Comparison of ENCODE assay signal across 9 cellular contexts in genomic region chr5:90590-91547, GRCh38. TPM values are rescaled to one million over a fixed set of nuclear protein-coding genes. Genes with fewer than 3 reads are reported as not detected.
DNase-seq lines count a peak whose midpoint lies in the region; ATAC-seq and TF ChIP-seq lines count a peak whose summit lies in the region.
"Had no signal": no experiment of that assay in that cellular context is flagged by ENCODE, and none has a peak within 500 bp of the region (broad histone marks: within the 10 kb centered on the region; RNA-seq: fewer than 3 reads in every experiment).

No MANE protein-coding gene starts in this region.

- H3K4me2 ChIP-seq in mesendoderm (ENCODE audit: low read length): peak overlapping the region; percentile 36

- peak overlapping the region; percentile 65 for H3K18ac ChIP-seq in mesendoderm (ENCODE audit: low read length)

- peak overlapping the region; percentile 6 for H3K27ac ChIP-seq in mesendoderm (ENCODE audit: low read depth, low read length)

- H3K4ac ChIP-seq in mesendoderm (ENCODE audit: low read depth, low read length): peak overlapping the region; percentile 71

- no peak overlapping the region for H2BK5ac ChIP-seq in mesendoderm (ENCODE audit: low read length)

- intact Hi-C loops in mucosa of descending colon (cut with DNase I, micrococcal nuclease): no loop called here

- H4K5ac ChIP-seq in mesendoderm (ENCODE audit: low read length): no peak overlapping the region

- peaks cover 77% of the 10 kb centered on the region for H3K27me3 Mint-ChIP-seq in activated naive CD8-positive, alpha-beta T cell treated with anti-CD3 and anti-CD28 coated beads for 36 hours

- whole genome bisulfite sequencing in mesendoderm (ENCODE audit: extremely low coverage, insufficient coverage, low lambda C conversion rate): no CpG with 5 or more reads among the region's 18 CpGs

- H3K79me2 ChIP-seq in mesendoderm (ENCODE audit: control insufficient read depth, insufficient read depth, low read length): peaks cover 21% of the 10 kb centered on the region

- DNase-seq in COR-L47 (lab: John Stamatoyannopoulos, UW) (peak; percentile 46), LoVo (ENCODE audit: low spot score) (peak; percentile 22), mesendoderm (peak; percentile 37), mucosa of descending colon (no peak), NCI-H2196 (lab: John Stamatoyannopoulos, UW; ENCODE audit: unreplicated experiment) (no peak)
- DNase-seq in activated naive CD8-positive, alpha-beta T cell treated with anti-CD3 and anti-CD28 coated beads for 36 hours: no peak

- peak overlapping the region; percentile 79 for H3K9ac ChIP-seq in mesendoderm (ENCODE audit: low read length)

- peaks cover 3% of the 10 kb centered on the region for H3K4me1 Mint-ChIP-seq in activated naive CD8-positive, alpha-beta T cell treated with anti-CD3 and anti-CD28 coated beads for 36 hours

- H3K4me3 ChIP-seq in mesendoderm (ENCODE audit: low read length) (no peak overlapping the region), mucosa of descending colon (no peak overlapping the region)

- H3K27ac Mint-ChIP-seq in activated naive CD8-positive, alpha-beta T cell treated with anti-CD3 and anti-CD28 coated beads for 36 hours: no peak overlapping the region

- no peak overlapping the region for H2BK120ac ChIP-seq in mesendoderm (ENCODE audit: low read depth, low read length)

- no peaks in the 10 kb centered on the region for H3K36me3 ChIP-seq in mesendoderm (ENCODE audit: control insufficient read depth, insufficient read depth, low read length)
- H3K36me3 ChIP-seq in mucosa of descending colon (ENCODE audit: low read depth): no peaks in the 10 kb centered on the region

- peak overlapping the region; percentile 59 for H3K23ac ChIP-seq in mesendoderm (ENCODE audit: low read length)

- peak overlapping the region; percentile 84 for H3K56ac ChIP-seq in mesendoderm (ENCODE audit: low read length)

- no peaks in the 10 kb centered on the region for H3K36me3 Mint-ChIP-seq in activated naive CD8-positive, alpha-beta T cell treated with anti-CD3 and anti-CD28 coated beads for 36 hours

- H4K8ac ChIP-seq in mesendoderm (ENCODE audit: low read depth, low read length): no peak overlapping the region

- H3K27me3 ChIP-seq in mesendoderm (ENCODE audit: insufficient read depth, low read length, poor library complexity): no peaks in the 10 kb centered on the region

- peak overlapping the region; percentile 54 for H2AK5ac ChIP-seq in mesendoderm (ENCODE audit: low read length)

- no peak overlapping the region for H2BK15ac ChIP-seq in mesendoderm (replicated peaks; ENCODE audit: low read depth)

- H3K79me1 ChIP-seq in mesendoderm (ENCODE audit: low read length): peaks cover 12% of the 10 kb centered on the region

- H3K4me1 ChIP-seq in mesendoderm (ENCODE audit: control insufficient read depth, low read depth, low read length) (peaks cover 4% of the 10 kb centered on the region), mucosa of descending colon (ENCODE audit: low read depth) (no peaks in the 10 kb centered on the region)

- peak overlapping the region; percentile 53 for H3K4me3 Mint-ChIP-seq in activated naive CD8-positive, alpha-beta T cell treated with anti-CD3 and anti-CD28 coated beads for 36 hours

- H3K9me3 Mint-ChIP-seq in activated naive CD8-positive, alpha-beta T cell treated with anti-CD3 and anti-CD28 coated beads for 36 hours: no peaks in the 10 kb centered on the region

- no peak for TF ChIP-seq CTCF in mucosa of descending colon (IDR thresholded peaks at IDR 0.05)

- no peaks in the 10 kb centered on the region for H3K9me3 ChIP-seq in mucosa of descending colon

- ATAC-seq in mucosa of descending colon: no peak
- no peak for ATAC-seq in HG03521 (IDR thresholded peaks at IDR 0.05; ENCODE audit: unreplicated experiment)
- ATAC-seq in GM18870 (IDR thresholded peaks at IDR 0.05; ENCODE audit: unreplicated experiment): no peak
- ATAC-seq: Right ventricle myocardium inferior had no signal

RNA-seq across cellular contexts. Expression of gene PLEKHG4B, which starts 1.1 kb away (rescaled TPM):
- total RNA-seq in activated naive CD8-positive, alpha-beta T cell treated with anti-CD3 and anti-CD28 coated beads for 36 hours: under 1 TPM in 1 of 2 experiments, not detected in 1; 0.06 TPM
- polyA plus RNA-seq in mesendoderm (2013, experiment 1 of 2): 22.0 TPM
- polyA plus RNA-seq in mesendoderm (2013, experiment 2 of 2): 23.1 TPM
- total RNA-seq in mucosa of descending colon: 1 to 10 TPM in 1 of 3 donors, under 1 TPM in 2; 0.09 to 3.0 (median 0.36) TPM
- total RNA-seq: Right ventricle myocardium inferior had no signal

Comparison
In these comparisons a context has a peak if more than half of its experiments do, and no peak if none do; other contexts are left out.
1. DNase-seq: peak in COR-L47 (single experiment), LoVo (single experiment) and mesendoderm (single experiment); none in activated naive CD8-positive, alpha-beta T cell treated with anti-CD3 and anti-CD28 coated beads for 36 hours (single experiment), mucosa of descending colon (0 of 3) and NCI-H2196 (single experiment).